ENCODE assay signal across 24 cellular contexts in the genomic region with DNA sequence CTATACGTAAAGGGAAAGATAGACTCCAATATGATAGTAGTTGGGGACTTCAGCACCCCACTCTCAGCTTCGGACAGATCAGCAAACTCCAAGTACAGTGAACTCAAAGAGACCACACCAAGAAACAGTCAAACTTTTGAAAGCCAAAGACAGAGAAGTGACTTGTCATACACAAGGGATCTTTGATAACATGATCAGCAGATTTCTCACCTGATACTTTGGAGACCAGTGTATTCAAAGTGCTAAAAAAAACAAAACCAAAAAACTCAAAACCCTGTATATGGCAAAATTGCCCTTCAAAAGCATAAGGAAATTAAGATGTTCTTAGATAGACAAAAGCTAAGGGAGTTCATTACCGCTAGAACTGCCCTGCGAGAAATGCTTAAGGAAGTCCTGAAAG.
"Had no signal": no experiment of that assay in that cellular context is flagged by ENCODE, and none has a peak within 500 bp of the region (broad histone marks: within the 10 kb centered on the region; RNA-seq: fewer than 3 reads in every experiment).

No MANE protein-coding gene starts in this region.

- H3K27ac Mint-ChIP-seq: activated CD4-positive, alpha-beta T cell treated with anti-CD3 and anti-CD28 coated beads, Interleukin-2, amount 10 ng/mL, durations not matched to agents 7 days and 5 days; activated CD8-positive, alpha-beta T cell treated with anti-CD3 and anti-CD28 coated beads, Interleukin-2, amount 10 ng/mL, durations not matched to agents 7 days and 5 days; activated T-cell treated with anti-CD3 and anti-CD28 coated beads, Interleukin-2, amount 50 U/mL, for 24 hours; activated T-helper 2 cell treated with anti-CD3 and anti-CD28 coated beads, Interferon-gamma antibody, Interleukin-2, Interleukin-4, amounts not matched to agents 10 μg/mL and 5 μg/mL and 100 μg/mL, durations not matched to agents 14 hours and 24 hours and 36 hours; brain had no signal

- H3K4me1 Mint-ChIP-seq: brain had no signal

- H3K27me3 ChIP-seq: SJCRH30 had no signal

- H3K27ac ChIP-seq: SJCRH30, SK-N-MC, VCaP had no signal

- ATAC-seq: activated CD8-positive, alpha-beta T cell treated with anti-CD3 and anti-CD28 coated beads, Interleukin-2, amount 10 ng/mL, durations not matched to agents 7 days and 5 days; Panc1 had no signal

- H3K4me3 Mint-ChIP-seq: activated CD4-positive, alpha-beta T cell treated with anti-CD3 and anti-CD28 coated beads, Interleukin-2, amount 10 ng/mL, durations not matched to agents 7 days and 5 days; activated CD8-positive, alpha-beta T cell treated with anti-CD3 and anti-CD28 coated beads, Interleukin-2, amount 10 ng/mL, durations not matched to agents 7 days and 5 days; activated T-cell treated with anti-CD3 and anti-CD28 coated beads, Interleukin-2, amount 50 U/mL, for 24 hours; brain had no signal

- H3K27me3 Mint-ChIP-seq: activated CD4-positive, alpha-beta T cell treated with anti-CD3 and anti-CD28 coated beads, Interleukin-2, amount 10 ng/mL, durations not matched to agents 7 days and 5 days; activated T-cell treated with anti-CD3 and anti-CD28 coated beads, Interleukin-2, amount 50 U/mL, for 24 hours had no signal

- DNase-seq: activated CD4-positive, alpha-beta T cell treated with anti-CD3 and anti-CD28 coated beads for 1 hour; activated CD4-positive, alpha-beta T cell treated with anti-CD3 and anti-CD28 coated beads, Interleukin-2, amount 10 ng/mL, durations not matched to agents 7 days and 5 days; activated CD4-positive, alpha-beta T cell treated with anti-CD3 and anti-CD28 coated beads, Interleukin-2, amount 50 U/mL, for 48 hours; activated CD4-positive, CD25-positive, alpha-beta regulatory T cell; activated CD8-positive, alpha-beta T cell treated with anti-CD3 and anti-CD28 coated beads, Interleukin-2, amount 10 ng/mL, durations not matched to agents 7 days and 5 days; activated gamma-delta T cell; activated naive CD4-positive, alpha-beta T cell treated with Interleukin-2 at 50 U/mL for 16 hours; activated T-cell treated with anti-CD3 and anti-CD28 coated beads, Interleukin-2, amount 50 U/mL, for 24 hours; anterior cingulate cortex; caudate nucleus; MM.1S; MV-4-11; NCI-H1092; NCI-H1436 treated with DMSO at 0.1 percent for 48 hours; NCI-H1694 treated with DMSO at 0.1 percent for 48 hours; NCI-H345; NCI-H524 treated with DMSO at 0.1 percent for 48 hours; SJCRH30; T-helper 9 cell had no signal
